ENCODE assay signal across 8 cellular contexts in genomic region chr19:49677232-49677881, GRCh38. TPM values are rescaled to one million over a fixed set of nuclear protein-coding genes. Genes with fewer than 3 reads are reported as not detected.
DNase-seq lines count a peak whose midpoint lies in the region; ATAC-seq and TF ChIP-seq lines count a peak whose summit lies in the region.

PRMT1 (plus strand) TSS chr19:49677271; CDS start chr19:49677281, 10 bp downstream.

- no peaks in the 10 kb centered on the region for H3K9me3 ChIP-seq in ascending aorta
- H3K9me3 ChIP-seq in hepatocyte (ENCODE audit: low read depth) = no peaks in the 10 kb centered on the region

- peaks cover 48% of the 10 kb centered on the region for H3K79me2 ChIP-seq in hepatocyte

- H3K36me3 ChIP-seq in ascending aorta (peaks cover 8 to 15% of the 10 kb centered on the region in 2 donors), hepatocyte (replicated peaks; ENCODE audit: insufficient read depth, low read depth) (no peaks in the 10 kb centered on the region)

- no peaks in the 10 kb centered on the region for H3K9me2 ChIP-seq in hepatocyte (replicated peaks; ENCODE audit: insufficient read depth)

- peak within 1 kb of the TSS; percentile 38 for H2AFZ ChIP-seq in hepatocyte

- peaks cover 32% of the 10 kb centered on the region for H4K20me1 ChIP-seq in hepatocyte (ENCODE audit: insufficient read depth, poor library complexity, severe bottlenecking)

- H3K27ac ChIP-seq in ascending aorta (peak within 1 kb of the TSS; percentile 93 to 94), hepatocyte (peak within 1 kb of the TSS; percentile 92)

- H3K4me1 ChIP-seq in ascending aorta (peaks cover 0 to 23% of the 10 kb centered on the region in 2 donors), hepatocyte (ENCODE audit: insufficient read depth) (peaks cover 12% of the 10 kb centered on the region)

- no peaks in the 10 kb centered on the region for H3K27me3 ChIP-seq in ascending aorta
- H3K27me3 ChIP-seq in hepatocyte = no peaks in the 10 kb centered on the region

- H3K4me2 ChIP-seq in hepatocyte = peak within 1 kb of the TSS; percentile 94

- no peak for TF ChIP-seq CTCF in ascending aorta (IDR thresholded peaks at IDR 0.05)
- TF ChIP-seq CTCF in hepatocyte (IDR thresholded peaks at IDR 0.05; ENCODE audit: poor library complexity) = no peak

- 0% methylated on average over 30 of the region's 56 CpGs for WGBS in hepatocyte (ENCODE audit: low lambda C conversion rate, missing lambda C conversion rate)

- ATAC-seq in sciatic nerve (peak; percentile 6), HG03565 (IDR thresholded peaks at IDR 0.05; ENCODE audit: unreplicated experiment) (no peak), HG02970 (IDR thresholded peaks at IDR 0.05; ENCODE audit: low FRiP score, unreplicated experiment) (no peak)

- intact Hi-C loops in ascending aorta (cut with DNase I) (loop anchor here (1.0 to 10.0 kb wide), 9 partner anchors 37 to 1043 kb away; partner anchors contain the start of genes ALDH16A1, DBP, DKKL1 and MED25), sciatic nerve (cut with DNase I) (loop anchor here (10.0 kb wide), 1 partner anchor 93 kb away; the partner anchor contains the start of genes NOSIP and PRRG2)

- DNase-seq in activated T-cell treated with anti-CD3 and anti-CD28 coated beads for 4 hours = peak; percentile 37
- no peak for DNase-seq in activated T-cell treated with anti-CD3 and anti-CD28 coated beads, Interleukin-2, amount 50 U/mL, for 1 hour
- DNase-seq in ascending aorta (ENCODE audit: low spot score in 2 of 2) = no peak
- peak; percentile 75 for DNase-seq in hepatocyte (ENCODE audit: low spot score)
- DNase-seq in sciatic nerve (ENCODE audit: low spot score) = peak; percentile 83

- peak within 1 kb of the TSS; percentile 95 to 97 for H3K4me3 ChIP-seq in ascending aorta
- H3K4me3 ChIP-seq in hepatocyte = peak within 1 kb of the TSS; percentile 43

TF ChIP-seq in PFSK-1, 5 proteins besides CTCF, POLR2A, EP300 and RAD21:
- TF ChIP-seq POLR2AphosphoS5 (IDR thresholded peaks at IDR 0.05; ENCODE audit: low read depth, low read length) (peak; percentile 83), FOXP2 (optimal IDR thresholded peaks at IDR 0.05; ENCODE audit: borderline replicate concordance, extremely low read depth, extremely low read length, insufficient read depth) (peak; percentile 8), REST (IDR thresholded peaks at IDR 0.05; ENCODE audit: insufficient read depth in 1 of 2, low read depth in 2 of 2, low read length in 2 of 2) (0 out of 4 replicates have a peak, but pooled peaks of 1 of the 2 experiments have one; percentile 26), SIN3A (IDR thresholded peaks at IDR 0.05; ENCODE audit: borderline replicate concordance, insufficient read depth, low read length) (peak; percentile 68; the same call in 1 of the 2 replicates), TAF1 (IDR thresholded peaks at IDR 0.05; ENCODE audit: borderline replicate concordance, insufficient read depth, low read length) (peak; percentile 90)

RNA-seq across cellular contexts. Expression of gene PRMT1, which starts in this region (rescaled TPM):
- polyA plus RNA-seq in PFSK-1 (2012; ENCODE audit: insufficient read length, low read depth) = 393 TPM
- total RNA-seq in ascending aorta (271 TPM), hepatocyte (189 and 195 TPM in 2 replicates), sciatic nerve (103 TPM)
- 175 and 180 TPM in 2 replicates for polyA plus RNA-seq in hepatocyte

Comparison
In these comparisons a context has a peak if more than half of its experiments do, and no peak if none do; other contexts are left out.
1. DNase-seq: peak in activated T-cell treated with anti-CD3 and anti-CD28 coated beads for 4 hours (single experiment), hepatocyte (single experiment) and sciatic nerve (single experiment); none in activated T-cell treated with anti-CD3 and anti-CD28 coated beads, Interleukin-2, amount 50 U/mL, for 1 hour (single experiment) and ascending aorta (0 of 2).